15 cellular contexts compared by ENCODE assay signal in the genomic region with DNA sequence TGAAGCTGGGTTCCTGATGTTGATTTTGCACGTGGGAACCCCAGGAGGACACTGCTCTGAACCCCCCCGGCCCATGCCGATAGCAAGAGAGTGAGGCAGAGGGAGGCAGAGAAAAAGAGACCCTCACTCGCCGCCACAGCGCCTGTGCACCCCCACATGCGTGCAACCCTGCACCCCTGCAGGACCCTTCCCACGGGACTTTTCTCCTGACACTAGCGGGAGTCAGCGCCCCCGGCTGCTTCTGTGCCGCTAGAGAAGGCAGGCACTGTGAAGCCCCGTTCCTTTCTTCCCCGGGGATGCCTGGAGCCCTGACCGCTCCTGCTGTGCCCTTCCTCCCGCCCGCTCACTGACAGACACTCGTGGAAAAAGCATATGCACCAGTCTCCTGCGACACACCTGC.
DNase-seq lines count a peak whose midpoint lies in the region; ATAC-seq and TF ChIP-seq lines count a peak whose summit lies in the region.
"Had no signal": no experiment of that assay in that cellular context is flagged by ENCODE, and none has a peak within 500 bp of the region (broad histone marks: within the 10 kb centered on the region; RNA-seq: fewer than 3 reads in every experiment).

No MANE protein-coding gene starts in this region.

- H3K4me1 ChIP-seq in esophagus muscularis mucosa: no peaks in the 10 kb centered on the region
- H3K4me1 ChIP-seq: ascending aorta had no signal

- no peaks in the 10 kb centered on the region for H3K27me3 ChIP-seq in esophagus muscularis mucosa
- H3K27me3 ChIP-seq: ascending aorta had no signal

- peaks cover 14% of the 10 kb centered on the region for H3K4me1 Mint-ChIP-seq in memory B cell

- DNase-seq in memory B cell (ENCODE audit: low spot score in 2 of 2): peak in 1 of 2 donors; percentile 35
- no peak for DNase-seq in Ammon's horn (ENCODE audit: low spot score)
- DNase-seq in foreskin fibroblast: no peak
- no peak for DNase-seq in esophagus muscularis mucosa (ENCODE audit: extremely low spot score)
- DNase-seq in DMS153 treated with DMSO at 0.1 percent for 48 hours (lab: John Stamatoyannopoulos, UW; ENCODE audit: unreplicated experiment): no peak
- DNase-seq: activated CD8-positive, alpha-beta T cell treated with anti-CD3 and anti-CD28 coated beads, Interleukin-2, amount 10 ng/mL, durations not matched to agents 7 days and 5 days; DMS53; kidney glomerular epithelial cell; NCI-H2029; SHP77 treated with DMSO at 0.1 percent for 48 hours had no signal

- H3K9me3 ChIP-seq in esophagus muscularis mucosa: no peaks in the 10 kb centered on the region
- H3K9me3 ChIP-seq: ascending aorta had no signal

- peak overlapping the region; percentile 93 for H3K4me3 Mint-ChIP-seq in memory B cell
- H3K4me3 Mint-ChIP-seq: activated CD8-positive, alpha-beta T cell treated with anti-CD3 and anti-CD28 coated beads, Interleukin-2, amount 10 ng/mL, durations not matched to agents 7 days and 5 days had no signal

- no peaks in the 10 kb centered on the region for H3K27me3 Mint-ChIP-seq in memory B cell

- H3K36me3 ChIP-seq in esophagus muscularis mucosa: peaks cover 3 to 43% (median 6%) of the 10 kb centered on the region in 4 donors

- intact Hi-C loops in esophagus muscularis mucosa (cut with DNase I): no loop called here

- TF ChIP-seq POLR2A in esophagus muscularis mucosa (IDR thresholded peaks at IDR 0.05; ENCODE audit: low read depth): no peak

- H3K27ac ChIP-seq in esophagus muscularis mucosa (replicated peaks in 1 of 4): no peak overlapping the region
- H3K27ac ChIP-seq: ascending aorta, HL-60 had no signal

- H3K36me3 Mint-ChIP-seq in memory B cell: peaks cover 3% of the 10 kb centered on the region

- TF ChIP-seq EP300 in esophagus muscularis mucosa (IDR thresholded peaks at IDR 0.05): no peak

- H3K9me3 Mint-ChIP-seq in memory B cell: no peaks in the 10 kb centered on the region

- no peak overlapping the region for H3K4me3 ChIP-seq in foreskin fibroblast (ENCODE audit: low read depth in 1 of 2, low read length in 2 of 2)
- H3K4me3 ChIP-seq in esophagus muscularis mucosa: no peak overlapping the region
- H3K4me3 ChIP-seq: ascending aorta had no signal

- 88% methylated on average over 19 of the region's 19 CpGs for WGBS in esophagus muscularis mucosa

- no peak for TF ChIP-seq CTCF in foreskin fibroblast (IDR thresholded peaks at IDR 0.05; ENCODE audit: low read depth, low read length)
- TF ChIP-seq CTCF in esophagus muscularis mucosa (IDR thresholded peaks at IDR 0.05): no peak

- peak overlapping the region; percentile 76 for H3K27ac Mint-ChIP-seq in memory B cell
- H3K27ac Mint-ChIP-seq: activated CD8-positive, alpha-beta T cell treated with anti-CD3 and anti-CD28 coated beads, Interleukin-2, amount 10 ng/mL, durations not matched to agents 7 days and 5 days had no signal

- ATAC-seq in GM18868 (IDR thresholded peaks at IDR 0.05; ENCODE audit: unreplicated experiment) (peak; percentile 24), GM21723 (IDR thresholded peaks at IDR 0.05; ENCODE audit: unreplicated experiment) (peak; percentile 32), HG03175 (IDR thresholded peaks at IDR 0.05; ENCODE audit: unreplicated experiment) (peak; percentile 20), memory B cell (ENCODE audit: low read depth) (peak; percentile 43)
- ATAC-seq: activated CD8-positive, alpha-beta T cell treated with anti-CD3 and anti-CD28 coated beads, Interleukin-2, amount 10 ng/mL, durations not matched to agents 7 days and 5 days had no signal
